ENCODE assay signal across 8 cellular contexts in the genomic region with DNA sequence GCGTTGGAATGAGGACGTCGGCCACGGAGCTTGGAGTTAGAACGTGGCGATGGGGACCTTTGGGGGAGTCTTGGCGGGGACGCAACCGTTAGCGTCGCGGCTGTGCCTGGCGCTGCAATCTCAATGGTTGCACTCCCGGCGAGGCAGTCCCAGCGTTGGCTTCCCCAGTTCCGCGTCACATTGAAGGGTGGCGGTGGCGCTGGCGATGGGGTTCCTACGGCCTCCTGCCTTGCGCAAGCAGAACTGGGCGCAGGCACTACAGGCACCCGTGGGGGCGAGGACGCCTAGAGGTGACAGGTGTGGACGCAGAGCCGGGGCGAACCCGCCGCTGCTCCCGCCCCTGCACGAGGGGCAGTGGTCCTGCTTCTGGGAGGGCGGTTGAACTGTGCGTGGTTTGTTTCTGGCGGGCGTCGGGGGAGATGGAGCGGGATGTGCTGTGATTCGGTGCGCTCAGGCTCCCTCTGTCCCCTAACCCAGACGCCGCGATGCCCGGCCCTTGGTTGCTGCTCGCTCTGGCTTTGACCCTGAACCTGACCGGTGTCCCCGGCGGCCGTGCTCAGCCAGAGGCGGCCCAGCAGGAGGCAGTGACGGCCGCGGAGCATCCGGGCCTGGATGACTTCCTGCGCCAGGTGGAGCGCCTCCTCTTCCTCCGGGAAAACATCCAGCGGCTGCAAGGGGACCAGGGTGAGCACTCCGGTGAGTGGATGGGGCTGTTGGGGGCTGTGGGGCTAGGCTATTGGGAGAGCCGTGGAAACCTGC. TPM values are rescaled to one million over a fixed set of nuclear protein-coding genes. Genes with fewer than 3 reads are reported as not detected.
DNase-seq lines count a peak whose midpoint lies in the region; ATAC-seq lines count a peak whose summit lies in the region.

No MANE protein-coding gene starts in this region.

- H3K4me3 ChIP-seq in HUES64 (ENCODE audit: low read length) (peak overlapping the region; percentile 39), iPS-18c (ENCODE audit: insufficient read depth, low read depth, low read length) (peak overlapping the region; percentile 34; the same call in 1 of the 2 replicates)

- H3K9me3 ChIP-seq in HUES64 (ENCODE audit: insufficient read depth, low read depth, low read length) = no peaks in the 10 kb centered on the region
- no peaks in the 10 kb centered on the region for H3K9me3 ChIP-seq in iPS-18c (ENCODE audit: control insufficient read depth, insufficient read depth, low read length)

- no peak overlapping the region for H3K9ac ChIP-seq in HUES64 (ENCODE audit: low read depth, low read length)

- H3K4me1 ChIP-seq in HUES64 (ENCODE audit: insufficient read depth, low read length) = 0 out of 2 replicates have a peak, but pooled peaks cover 11% of the 10 kb centered on the region

- H3K36me3 ChIP-seq in HUES64 (ENCODE audit: insufficient read depth, low read length) = no peaks in the 10 kb centered on the region

- DNase-seq in activated T-cell treated with anti-CD3 and anti-CD28 coated beads, Interleukin-2, amount 50 U/mL, for 48 hours = peak; percentile 32 to 42
- DNase-seq in stimulated activated CD4-positive, alpha-beta T cell treated with anti-CD3 and anti-CD28 coated beads, Interleukin-4, amount 100 ng/mL, for 1 hour = peak; percentile 4
- DNase-seq in NK-92 treated with Interleukin-12 subunit alpha and Interleukin-12 subunit beta, amount 100 ng/mL, for 24 hours (lab: John Stamatoyannopoulos, UW) = no peak
- DNase-seq in NCI-H1694 (lab: John Stamatoyannopoulos, UW) = no peak

- ATAC-seq in HG02759 (IDR thresholded peaks at IDR 0.05; ENCODE audit: unreplicated experiment) (no peak), HG02623 (IDR thresholded peaks at IDR 0.05; ENCODE audit: unreplicated experiment) (no peak)

- peaks cover 99% of the 10 kb centered on the region for H3K27me3 ChIP-seq in HUES64 (ENCODE audit: insufficient read depth, low read length)

- 3% methylated on average over 62 of the region's 62 CpGs for WGBS in HUES64

- H3K27ac ChIP-seq in HUES64 (ENCODE audit: low read depth, low read length) = no peak overlapping the region

RNA-seq across cellular contexts. Expression of a gene that starts 1.0 kb away (rescaled TPM):
- 0.25 TPM for polyA plus RNA-seq in HUES64 (2013, experiment 1 of 2)
- not detected for polyA plus RNA-seq in HUES64 (2013, experiment 2 of 2)

Comparison
In these comparisons a context has a peak if more than half of its experiments do, and no peak if none do; other contexts are left out.
1. DNase-seq: peak in activated T-cell treated with anti-CD3 and anti-CD28 coated beads, Interleukin-2, amount 50 U/mL, for 48 hours (2 of 2) and stimulated activated CD4-positive, alpha-beta T cell treated with anti-CD3 and anti-CD28 coated beads, Interleukin-4, amount 100 ng/mL, for 1 hour (single experiment); none in NK-92 treated with Interleukin-12 subunit alpha and Interleukin-12 subunit beta, amount 100 ng/mL, for 24 hours (single experiment) and NCI-H1694 (single experiment).